In genomic region chr20:38066969-38067716, GRCh38 we compare ENCODE assay signal across 20 cellular contexts. TPM values are rescaled to one million over a fixed set of nuclear protein-coding genes. Genes with fewer than 3 reads are reported as not detected.
DNase-seq lines count a peak whose midpoint lies in the region; ATAC-seq and TF ChIP-seq lines count a peak whose summit lies in the region.
"Had no signal": no experiment of that assay in that cellular context is flagged by ENCODE, and none has a peak within 500 bp of the region (broad histone marks: within the 10 kb centered on the region; RNA-seq: fewer than 3 reads in every experiment).

No MANE protein-coding gene starts in this region.

- H3K4me3 ChIP-seq in WERI-Rb-1 (ENCODE audit: low read depth, low read length) (peak overlapping the region; percentile 9), lower lobe of right lung (no peak overlapping the region), tibial artery (no peak overlapping the region)

- TF ChIP-seq CTCF in WERI-Rb-1 (IDR thresholded peaks at IDR 0.05; ENCODE audit: low read depth, low read length) = no peak
- TF ChIP-seq CTCF in lower lobe of right lung (IDR thresholded peaks at IDR 0.05) = no peak
- TF ChIP-seq CTCF in tibial artery (IDR thresholded peaks at IDR 0.05) = no peak

- H3K36me3 ChIP-seq in WERI-Rb-1 (peaks cover 94% of the 10 kb centered on the region), lower lobe of right lung (peaks cover 96% of the 10 kb centered on the region), tibial artery (peaks cover 12 to 79% (median 57%) of the 10 kb centered on the region in 3 donors)

- no peak for DNase-seq in WERI-Rb-1
- no peak for DNase-seq in Right ventricle myocardium superior
- no peak for DNase-seq in lower lobe of right lung
- DNase-seq in tibial artery = no peak
- DNase-seq in SKM-1 (lab: John Stamatoyannopoulos, UW; ENCODE audit: unreplicated experiment) = no peak
- DNase-seq in NCI-H1105 (lab: John Stamatoyannopoulos, UW) = no peak
- no peak for DNase-seq in stimulated activated CD4-positive, alpha-beta T cell treated with anti-CD3 and anti-CD28 coated beads, Interleukin-12 subunit alpha, Interleukin-12 subunit beta, amount 100 ng/mL, for 4 hours
- DNase-seq: AML-193; effector memory CD8-positive, alpha-beta T cell; GDM1; HCEC 1CT; KBM-7; NCI-H2081; NCI-H526; occipital lobe; SHP77 treated with DMSO at 0.1 percent for 48 hours; stimulated activated CD4-positive, alpha-beta T cell treated with anti-CD3 and anti-CD28 coated beads, Interleukin-4, amount 100 ng/mL, for 1 hour; T-helper 2 cell had no signal

- H3K27ac ChIP-seq in WERI-Rb-1 (peak overlapping the region; percentile 80), lower lobe of right lung (no peak overlapping the region), tibial artery (peak overlapping the region; percentile 26 to 56)

- H3K27me3 ChIP-seq in WERI-Rb-1 (ENCODE audit: insufficient read depth, low read depth, severe bottlenecking) = no peaks in the 10 kb centered on the region
- no peaks in the 10 kb centered on the region for H3K27me3 ChIP-seq in lower lobe of right lung (ENCODE audit: low read depth)
- H3K27me3 ChIP-seq in tibial artery = no peaks in the 10 kb centered on the region

- no peaks in the 10 kb centered on the region for H3K9me3 ChIP-seq in WERI-Rb-1 (ENCODE audit: severe bottlenecking)
- H3K9me3 ChIP-seq in lower lobe of right lung = no peaks in the 10 kb centered on the region
- H3K9me3 ChIP-seq in tibial artery = no peaks in the 10 kb centered on the region

- H3K4me1 ChIP-seq in lower lobe of right lung (peaks cover 1% of the 10 kb centered on the region), tibial artery (peaks cover 0 to 27% (median 13%) of the 10 kb centered on the region in 4 donors)

- ATAC-seq in Right ventricle myocardium superior (ENCODE audit: poor library complexity) (peak; percentile 81), lower lobe of right lung (peak; percentile 30 to 86), GM18517 (IDR thresholded peaks at IDR 0.05; ENCODE audit: unreplicated experiment) (no peak)
- ATAC-seq: activated CD4-positive, CD25-positive, alpha-beta regulatory T cell treated with anti-CD3 and anti-CD28 coated beads, Interleukin-2, amount 50 U/mL, for 24 hours; effector memory CD8-positive, alpha-beta T cell had no signal

- intact Hi-C loops in Right ventricle myocardium superior (cut with DNase I) (no loop called here), lower lobe of right lung (cut with DNase I) (no loop called here), tibial artery (cut with DNase I; ENCODE audit: low total_unique reads) (no loop called here)

RNA-seq across cellular contexts. Expression of gene RPRD1B, which starts 33.6 kb away (rescaled TPM):
- 74.2 TPM for total RNA-seq in Right ventricle myocardium superior
- total RNA-seq in lower lobe of right lung = 25.6 TPM

RNA-seq across cellular contexts. Expression of gene TTI1, which starts 33.9 kb away (rescaled TPM):
- total RNA-seq in Right ventricle myocardium superior (11.9 TPM), lower lobe of right lung (16.7 TPM)
